In the genomic region with DNA sequence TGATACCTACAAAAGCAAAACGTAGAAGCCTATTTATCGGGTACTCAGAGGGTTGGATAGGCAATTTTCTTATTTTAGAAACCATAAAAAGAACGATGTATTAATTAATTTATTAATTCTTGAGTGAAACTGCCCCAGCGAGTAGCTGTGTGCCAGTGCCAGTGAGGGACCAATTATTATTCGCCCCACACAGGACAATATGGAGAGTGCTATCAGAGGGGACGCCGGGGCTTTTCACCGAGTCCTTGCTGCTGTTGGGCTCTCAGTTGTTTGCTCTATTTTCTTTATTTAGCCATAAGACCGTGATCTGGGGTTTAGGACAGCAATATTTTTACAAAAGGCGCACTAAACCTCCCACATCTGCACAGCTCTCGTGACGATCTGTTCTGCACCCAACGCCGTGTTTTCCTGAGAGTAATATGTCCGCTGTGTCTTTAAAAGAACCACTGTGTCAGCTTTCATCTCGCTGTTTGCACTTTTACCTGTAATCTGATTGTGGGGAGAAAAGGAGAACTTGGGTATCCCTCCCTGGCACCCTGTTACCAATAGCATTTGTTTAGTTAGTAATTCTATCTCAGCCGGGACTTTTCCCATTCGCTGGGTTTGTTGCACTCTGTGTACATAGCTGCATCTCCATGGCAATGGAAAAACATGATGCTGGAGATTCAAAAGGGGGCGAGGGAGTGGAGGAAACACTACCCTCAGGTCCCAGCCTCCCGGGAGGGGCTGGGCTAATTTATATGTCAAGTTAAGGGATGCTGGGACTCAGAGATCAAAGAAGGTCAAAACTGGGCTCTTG, we compare ENCODE assay signal across 7 cellular contexts. TPM values are rescaled to one million over a fixed set of nuclear protein-coding genes. Genes with fewer than 3 reads are reported as not detected.
DNase-seq lines count a peak whose midpoint lies in the region; ATAC-seq and TF ChIP-seq lines count a peak whose summit lies in the region.

No MANE protein-coding gene starts in this region.

- H3K27me3 ChIP-seq in dorsolateral prefrontal cortex (peaks cover 0 to 66% (median 21%) of the 10 kb centered on the region in 45 donors), mesendoderm (ENCODE audit: insufficient read depth, low read length, poor library complexity) (peaks cover 3% of the 10 kb centered on the region), aorta (ENCODE audit: control insufficient read depth in 1 of 2, insufficient read depth in 2 of 2, low read length in 1 of 2) (no peaks in the 10 kb centered on the region)

- peak overlapping the region; percentile 48 for H3K4me2 ChIP-seq in mesendoderm (ENCODE audit: low read length)

- no peaks in the 10 kb centered on the region for H3K79me2 ChIP-seq in mesendoderm (ENCODE audit: control insufficient read depth, insufficient read depth, low read length)

- no peak overlapping the region for H2AK5ac ChIP-seq in mesendoderm (ENCODE audit: low read length)

- H3K36me3 ChIP-seq in mesendoderm (ENCODE audit: control insufficient read depth, insufficient read depth, low read length), result no peaks in the 10 kb centered on the region
- H3K36me3 ChIP-seq in aorta (ENCODE audit: control insufficient read depth in 1 of 2, insufficient read depth in 2 of 2, low read length in 1 of 2), result no peaks in the 10 kb centered on the region

- H3K4me1 ChIP-seq in mesendoderm (ENCODE audit: control insufficient read depth, low read depth, low read length) (peaks cover 5% of the 10 kb centered on the region), aorta (ENCODE audit: control insufficient read depth in 1 of 2, insufficient read depth in 2 of 2, low read length in 2 of 2) (no peaks in the 10 kb centered on the region)

- H2BK120ac ChIP-seq in mesendoderm (ENCODE audit: low read depth, low read length), result no peak overlapping the region

- no peak overlapping the region for H4K8ac ChIP-seq in mesendoderm (ENCODE audit: low read depth, low read length)

- no peaks in the 10 kb centered on the region for H3K79me1 ChIP-seq in mesendoderm (ENCODE audit: low read length)

- H2BK5ac ChIP-seq in mesendoderm (ENCODE audit: low read length), result no peak overlapping the region

- no peak overlapping the region for H3K4ac ChIP-seq in mesendoderm (ENCODE audit: low read depth, low read length)

- H2BK15ac ChIP-seq in mesendoderm (replicated peaks; ENCODE audit: low read depth), result no peak overlapping the region

- H3K18ac ChIP-seq in mesendoderm (ENCODE audit: low read length), result no peak overlapping the region

- H4K5ac ChIP-seq in mesendoderm (ENCODE audit: low read length), result no peak overlapping the region

- intact Hi-C loops in dorsolateral prefrontal cortex (cut with DNase I) (no loop called here), aorta (cut with DNase I) (no loop called here)

- H3K23ac ChIP-seq in mesendoderm (ENCODE audit: low read length), result no peak overlapping the region

- peak overlapping the region; percentile 45 for H3K56ac ChIP-seq in mesendoderm (ENCODE audit: low read length)

- ATAC-seq in HG02610 (IDR thresholded peaks at IDR 0.05; ENCODE audit: unreplicated experiment) (peak; percentile 52), aorta (ENCODE audit: low FRiP score) (peak; percentile 13), HG02623 (IDR thresholded peaks at IDR 0.05; ENCODE audit: unreplicated experiment) (no peak)

- peak overlapping the region; percentile 31 for H3K9ac ChIP-seq in mesendoderm (ENCODE audit: low read length)

- H3K4me3 ChIP-seq in dorsolateral prefrontal cortex (peak overlapping the region in 58 of 59 donors; percentile 5 to 68 (median 51)), mesendoderm (ENCODE audit: low read length) (peak overlapping the region; percentile 27), aorta (ENCODE audit: low read length in 2 of 2) (peak overlapping the region in 1 of 2 donors; percentile 11)

- no peak for TF ChIP-seq CTCF in dorsolateral prefrontal cortex (IDR thresholded peaks at IDR 0.05 in 54 of 56, conservative IDR thresholded peaks at IDR 0.05 in 2 of 56; ENCODE audit: low read depth in 1 of 56, partially characterized antibody in 56 of 56)

- H3K9me3 ChIP-seq in aorta (ENCODE audit: control insufficient read depth, low read length), result no peaks in the 10 kb centered on the region

- WGBS in mesendoderm (ENCODE audit: extremely low coverage, insufficient coverage, low lambda C conversion rate), result no CpG with 5 or more reads among the region's 20 CpGs
- whole genome bisulfite sequencing in aorta, 2 donors, result 20% methylated on average over 20 of the region's 20 CpGs

- DNase-seq in NCI-H526 (lab: John Stamatoyannopoulos, UW) (peak; percentile 70 to 76), dorsolateral prefrontal cortex (no peak), mesendoderm (peak; percentile 88), aorta (no peak)
- DNase-seq in activated effector memory CD4-positive, alpha-beta T cell treated with Interleukin-2 at 50 U/mL for 16 hours, result no peak

- H3K27ac ChIP-seq in dorsolateral prefrontal cortex, result peak overlapping the region in 6 of 59 donors; percentile 11 to 63 (median 43)
- no peak overlapping the region for H3K27ac ChIP-seq in mesendoderm (ENCODE audit: low read depth, low read length)
- no peak overlapping the region for H3K27ac ChIP-seq in aorta (ENCODE audit: low read depth in 1 of 2, low read length in 2 of 2)

RNA-seq across cellular contexts. Expression of a gene that starts 30.1 kb away (rescaled TPM):
- 10 to 100 TPM; 11.2 to 62.4 (median 28.3) TPM for total RNA-seq in dorsolateral prefrontal cortex
- 2.1 TPM for polyA plus RNA-seq in mesendoderm (2013, experiment 1 of 2)
- polyA plus RNA-seq in mesendoderm (2013, experiment 2 of 2), result 2.6 TPM
- total RNA-seq in aorta, result 10 to 100 TPM; 26.0 to 55.6 TPM
- 1 to 10 TPM; 2.0 to 8.1 TPM for polyA plus RNA-seq in aorta

Comparison
In these comparisons a context has a peak if more than half of its experiments do, and no peak if none do; other contexts are left out.
1. DNase-seq: peak in NCI-H526 (2 of 2) and mesendoderm (single experiment); none in dorsolateral prefrontal cortex (0 of 10), aorta (0 of 2) and activated effector memory CD4-positive, alpha-beta T cell treated with Interleukin-2 at 50 U/mL for 16 hours (single experiment).